Comparison of ENCODE assay signal across 17 cellular contexts in genomic region chr14:24315243-24315806, GRCh38. TPM values are rescaled to one million over a fixed set of nuclear protein-coding genes. Genes with fewer than 3 reads are reported as not detected.
DNase-seq lines count a peak whose midpoint lies in the region; ATAC-seq, FAIRE-seq and TF ChIP-seq lines count a peak whose summit lies in the region.
"Had no signal": no experiment of that assay in that cellular context is flagged by ENCODE, and none has a peak within 500 bp of the region (broad histone marks: within the 10 kb centered on the region; RNA-seq: fewer than 3 reads in every experiment).

No MANE protein-coding gene starts in this region.

- no peaks in the 10 kb centered on the region for H3K27me3 Mint-ChIP-seq in activated T-cell treated with anti-CD3 and anti-CD28 coated beads, Interleukin-2, amount 50 U/mL, for 24 hours
- H3K27me3 Mint-ChIP-seq in natural killer cell (ENCODE audit: low read depth in 2 of 2) = peaks cover 0 to 4% of the 10 kb centered on the region in 2 donors

- H3K4me3 Mint-ChIP-seq in activated T-cell treated with anti-CD3 and anti-CD28 coated beads, Interleukin-2, amount 50 U/mL, for 24 hours = no peak overlapping the region
- H3K4me3 Mint-ChIP-seq in natural killer cell = peak overlapping the region; percentile 88
- H3K4me3 Mint-ChIP-seq: type B pancreatic cell had no signal

- H3K27ac ChIP-seq in duodenal mucosa (ENCODE audit: low read depth, low read length) (peak overlapping the region; percentile 64), upper lobe of right lung (peak overlapping the region; percentile 63)

- no peak for FAIRE-seq in urothelium cell line (lab: Jason Lieb, UNC)
- FAIRE-seq: astrocyte had no signal

- peak overlapping the region; percentile 26 for H3K27ac Mint-ChIP-seq in activated T-cell treated with anti-CD3 and anti-CD28 coated beads, Interleukin-2, amount 50 U/mL, for 24 hours
- H3K27ac Mint-ChIP-seq in natural killer cell = peak overlapping the region; percentile 94 to 96
- H3K27ac Mint-ChIP-seq: progenitor cell of endocrine pancreas, type B pancreatic cell had no signal

- ATAC-seq in natural killer cell (no peak), upper lobe of right lung (no peak), HG03025 (IDR thresholded peaks at IDR 0.05; ENCODE audit: low FRiP score, unreplicated experiment) (no peak)
- ATAC-seq: activated T-helper 17 cell treated with anti-CD3 and anti-CD28 coated beads, Interleukin-2, amount 50 U/mL, for 72 hours had no signal

- H3K9me3 Mint-ChIP-seq in activated T-cell treated with anti-CD3 and anti-CD28 coated beads, Interleukin-2, amount 50 U/mL, for 24 hours = no peaks in the 10 kb centered on the region
- H3K9me3 Mint-ChIP-seq in natural killer cell = no peaks in the 10 kb centered on the region
- H3K9me3 Mint-ChIP-seq: activated T-helper 17 cell treated with anti-CD3 and anti-CD28 coated beads, Interleukin-2, amount 50 U/mL, for 72 hours; type B pancreatic cell had no signal

- peaks cover 34 to 54% of the 10 kb centered on the region in 2 donors for H3K4me1 ChIP-seq in duodenal mucosa (ENCODE audit: control insufficient read depth in 1 of 2, insufficient read depth in 2 of 2, low read length in 2 of 2)
- peaks cover 65% of the 10 kb centered on the region for H3K4me1 ChIP-seq in upper lobe of right lung

- H3K36me3 ChIP-seq in duodenal mucosa (ENCODE audit: control insufficient read depth in 1 of 2, insufficient read depth in 2 of 2, low read length in 2 of 2) = no peaks in the 10 kb centered on the region
- no peaks in the 10 kb centered on the region for H3K36me3 ChIP-seq in upper lobe of right lung

- TF ChIP-seq CTCF in natural killer cell (IDR thresholded peaks at IDR 0.05) = no peak
- no peak for TF ChIP-seq CTCF in upper lobe of right lung (IDR thresholded peaks at IDR 0.05)

- H3K4me1 Mint-ChIP-seq in activated T-cell treated with anti-CD3 and anti-CD28 coated beads, Interleukin-2, amount 50 U/mL, for 24 hours (ENCODE audit: low read depth) = peaks cover 58% of the 10 kb centered on the region
- H3K4me1 Mint-ChIP-seq in natural killer cell = peaks cover 55 to 69% of the 10 kb centered on the region in 2 donors

- intact Hi-C loops in natural killer cell (cut with micrococcal nuclease) (no loop called here), upper lobe of right lung (cut with DNase I) (no loop called here)

- peak overlapping the region; percentile 33 to 40 for H3K9ac ChIP-seq in duodenal mucosa (ENCODE audit: low read depth in 1 of 2, low read length in 2 of 2)

- H3K4me3 ChIP-seq in duodenal mucosa (ENCODE audit: low read depth in 1 of 2, low read length in 2 of 2) = peak overlapping the region in 1 of 2 donors; percentile 43
- H3K4me3 ChIP-seq in upper lobe of right lung = no peak overlapping the region

- H3K36me3 Mint-ChIP-seq in activated T-cell treated with anti-CD3 and anti-CD28 coated beads, Interleukin-2, amount 50 U/mL, for 24 hours (ENCODE audit: low read depth) = peaks cover 37% of the 10 kb centered on the region
- no peaks in the 10 kb centered on the region for H3K36me3 Mint-ChIP-seq in natural killer cell
- H3K36me3 Mint-ChIP-seq: type B pancreatic cell had no signal

- no peak for DNase-seq in activated T-cell treated with anti-CD3 and anti-CD28 coated beads, Interleukin-2, amount 50 U/mL, for 24 hours
- no peak for DNase-seq in activated T-cell treated with anti-CD3 and anti-CD28 coated beads, Interleukin-2, amount 50 U/mL, for 48 hours
- DNase-seq in natural killer cell (no peak), upper lobe of right lung (peak; percentile 46), urothelium cell line (ENCODE audit: low spot score) (no peak), OCI-M1 (lab: John Stamatoyannopoulos, UW) (no peak)
- DNase-seq: ACHN; activated CD4-positive, alpha-beta T cell treated with anti-CD3 and anti-CD28 coated beads, Interleukin-2, amount 50 U/mL, for 1 hour; GF-D8; NCI-H187; PC-3 had no signal

- H3K27me3 ChIP-seq in duodenal mucosa (ENCODE audit: control insufficient read depth in 1 of 2, insufficient read depth in 2 of 2, low read length in 2 of 2) = peaks cover 15 to 22% of the 10 kb centered on the region in 2 donors
- peaks cover 23% of the 10 kb centered on the region for H3K27me3 ChIP-seq in upper lobe of right lung

- H3K9me3 ChIP-seq in duodenal mucosa (ENCODE audit: control insufficient read depth in 1 of 2, low read length in 2 of 2) (no peaks in the 10 kb centered on the region), upper lobe of right lung (no peaks in the 10 kb centered on the region)

RNA-seq across cellular contexts. Expression of gene LTB4R, which starts 4.0 kb away (rescaled TPM):
- total RNA-seq in natural killer cell (10 to 100 TPM; 33.5 to 55.7 (median 49.7) TPM), upper lobe of right lung (9.8 TPM)

RNA-seq across cellular contexts. Expression of gene LTB4R2, which starts 5.4 kb away (rescaled TPM):
- 10 to 100 TPM; 27.6 to 40.5 (median 37.4) TPM for total RNA-seq in natural killer cell
- total RNA-seq in upper lobe of right lung = 6.4 TPM

RNA-seq across cellular contexts. Expression of gene CIDEB, which starts 7.5 kb away (rescaled TPM):
- total RNA-seq in natural killer cell (10 to 100 TPM; 40.0 to 59.6 (median 46.6) TPM), upper lobe of right lung (18.8 TPM)
- total RNA-seq: astrocyte, PC-3 had no signal

RNA-seq across cellular contexts. Expression of gene NOP9, which starts 15.7 kb away (rescaled TPM):
- total RNA-seq in natural killer cell (10 to 100 TPM; 34.9 to 47.8 (median 39.2) TPM), upper lobe of right lung (21.4 TPM)

RNA-seq across cellular contexts. Expression of gene DHRS1, which starts 15.7 kb away (rescaled TPM):
- 10 to 100 TPM; 39.8 to 59.0 (median 43.3) TPM for total RNA-seq in natural killer cell
- 28.0 TPM for total RNA-seq in upper lobe of right lung
